Comparison of ENCODE assay signal across 26 cellular contexts in the genomic region with DNA sequence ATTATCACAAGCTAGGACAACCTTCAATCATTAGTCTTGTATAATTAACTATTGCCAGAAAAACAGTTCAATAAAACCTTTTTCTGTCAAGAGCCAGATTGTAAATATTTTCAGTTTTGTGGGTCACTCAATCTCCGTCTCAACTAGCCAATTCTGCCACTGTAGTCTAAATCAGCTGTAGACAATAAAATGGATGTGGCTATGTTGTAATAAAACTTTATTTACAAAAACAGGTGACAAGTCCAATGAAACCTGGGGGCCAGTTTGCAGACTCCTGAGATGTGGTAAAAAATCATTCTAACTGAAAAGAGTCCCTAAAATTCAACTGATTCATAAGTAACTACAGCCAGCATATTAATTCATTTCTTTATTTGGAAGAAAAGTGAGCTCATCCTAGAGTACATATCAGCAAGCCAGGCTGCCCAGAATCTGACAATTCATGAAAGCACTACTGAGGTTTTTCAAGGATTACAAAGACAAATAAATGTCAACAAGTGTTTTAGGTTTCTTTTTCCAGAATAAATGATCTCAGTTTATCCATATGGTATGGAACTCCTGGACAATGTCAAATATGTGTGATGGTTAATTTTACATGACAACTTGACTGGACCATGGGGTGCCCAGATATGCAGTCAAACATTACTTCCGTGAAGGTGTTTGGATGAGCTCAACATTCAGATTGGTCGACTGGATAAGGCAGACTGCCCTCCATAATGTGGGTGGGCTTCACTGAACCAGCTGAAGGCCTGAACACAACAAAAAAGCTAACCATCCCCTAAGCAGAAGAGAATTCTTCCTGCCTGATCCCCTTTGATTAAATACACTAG. TPM values are rescaled to one million over a fixed set of nuclear protein-coding genes. Genes with fewer than 3 reads are reported as not detected.
A peak's percentile ranks its signal among the peaks of the same experiment; 100 is the strongest.
DNase-seq lines count a peak whose midpoint lies in the region; ATAC-seq, FAIRE-seq and TF ChIP-seq lines count a peak whose summit lies in the region.
"Had no signal": no experiment of that assay in that cellular context is flagged by ENCODE, and none has a peak within 500 bp of the region (broad histone marks: within the 10 kb centered on the region; RNA-seq: fewer than 3 reads in every experiment).

No MANE protein-coding gene starts in this region.

- CTCF ChIA-PET in HEK293 (lab: Yijun Ruan, JAX) = interaction anchor here (0.6 to 1.5 kb wide), 6 partner anchors 43 to 661 kb away, joined by 3 read pairs; no protein-coding TSS in a partner anchor

- H2AFZ ChIP-seq in astrocyte (ENCODE audit: low read depth, low read length) = no peak overlapping the region
- H2AFZ ChIP-seq in osteoblast (ENCODE audit: low read length) = no peak overlapping the region

- H3K9me3 ChIP-seq in HEK293 (ENCODE audit: control insufficient read depth, insufficient read depth, low read depth, low read length) (no peaks in the 10 kb centered on the region), astrocyte (ENCODE audit: insufficient read depth, low read depth, low read length) (no peaks in the 10 kb centered on the region), osteoblast (ENCODE audit: low read depth, low read length) (no peaks in the 10 kb centered on the region), aorta (ENCODE audit: control insufficient read depth, low read length) (no peaks in the 10 kb centered on the region)
- H3K9me3 ChIP-seq: A549, BE2C, HAP-1 had no signal

- H4K20me1 ChIP-seq in astrocyte (ENCODE audit: insufficient read depth, low read length) (peaks cover 57% of the 10 kb centered on the region), osteoblast (ENCODE audit: insufficient read depth, low read length) (peaks cover 32% of the 10 kb centered on the region)

- peak overlapping the region; percentile 28 for H3K27ac Mint-ChIP-seq in activated naive CD8-positive, alpha-beta T cell
- H3K27ac Mint-ChIP-seq in activated naive CD8-positive, alpha-beta T cell treated with anti-CD3 and anti-CD28 coated beads, Interleukin-2, amount 50 U/mL, for 24 hours = no peak overlapping the region
- H3K27ac Mint-ChIP-seq in astrocyte (ENCODE audit: unreplicated experiment) = no peak overlapping the region
- H3K27ac Mint-ChIP-seq: CD14-positive monocyte; CD4-positive, alpha-beta T cell had no signal

- peaks cover 5% of the 10 kb centered on the region for H3K36me3 Mint-ChIP-seq in activated naive CD8-positive, alpha-beta T cell
- peaks cover 23% of the 10 kb centered on the region for H3K36me3 Mint-ChIP-seq in activated naive CD8-positive, alpha-beta T cell treated with anti-CD3 and anti-CD28 coated beads, Interleukin-2, amount 50 U/mL, for 24 hours (ENCODE audit: low read depth)
- peaks cover 2% of the 10 kb centered on the region for H3K36me3 Mint-ChIP-seq in astrocyte (ENCODE audit: low read depth, unreplicated experiment)

- no peaks in the 10 kb centered on the region for H3K27me3 ChIP-seq in astrocyte (ENCODE audit: insufficient read depth, low read length)
- H3K27me3 ChIP-seq in osteoblast (ENCODE audit: insufficient read depth, low read length) = no peaks in the 10 kb centered on the region
- H3K27me3 ChIP-seq in aorta (ENCODE audit: control insufficient read depth in 1 of 2, insufficient read depth in 2 of 2, low read length in 1 of 2) = no peaks in the 10 kb centered on the region
- H3K27me3 ChIP-seq: BE2C; BLaER1 treated with 17β-estradiol and CSF1 and Interleukin-3, amounts not matched to agents 10 nM and 100 nM had no signal

- H3K27me3 Mint-ChIP-seq in activated naive CD8-positive, alpha-beta T cell = no peaks in the 10 kb centered on the region
- H3K27me3 Mint-ChIP-seq in activated naive CD8-positive, alpha-beta T cell treated with anti-CD3 and anti-CD28 coated beads, Interleukin-2, amount 50 U/mL, for 24 hours = no peaks in the 10 kb centered on the region
- no peaks in the 10 kb centered on the region for H3K27me3 Mint-ChIP-seq in astrocyte (ENCODE audit: low read depth, unreplicated experiment)
- H3K27me3 Mint-ChIP-seq: CD4-positive, alpha-beta T cell; CD8-positive, alpha-beta memory T cell had no signal

- no peak for DNase-seq in activated naive CD8-positive, alpha-beta T cell treated with anti-CD3 and anti-CD28 coated beads, Interleukin-2, amount 50 U/mL, for 24 hours
- DNase-seq in astrocyte (ENCODE audit: low read depth) = peak; percentile 14
- peak; percentile 47 for DNase-seq in osteoblast (ENCODE audit: insufficient read length, low spot score, missing footprints)
- DNase-seq in aorta = no peak
- DNase-seq in RPMI8226 = no peak
- DNase-seq in effector CD8-positive, alpha-beta T cell (lab: John Stamatoyannopoulos, UW) = no peak
- DNase-seq: 8988T; ACHN; AML-193; BE2C; CD4-positive, alpha-beta T cell; CD8-positive, alpha-beta memory T cell; DMS 273 treated with DMSO at 0.1 percent for 48 hours; DMS79; EL; GDM1; GOT3 had no signal

- no peak overlapping the region for H3K9ac ChIP-seq in astrocyte (ENCODE audit: low read length)
- H3K9ac ChIP-seq: BLaER1 treated with 17β-estradiol and CSF1 and Interleukin-3, amounts not matched to agents 10 nM and 100 nM had no signal

- peaks cover 0 to 3% of the 10 kb centered on the region in 2 experiments; a peak in 2 of 3 replicates for H3K36me3 ChIP-seq in HEK293 (ENCODE audit: control insufficient read depth in 2 of 2, insufficient read depth in 1 of 2, low read length in 2 of 2)
- H3K36me3 ChIP-seq in astrocyte (ENCODE audit: insufficient read depth, low read length) = no peaks in the 10 kb centered on the region
- no peaks in the 10 kb centered on the region for H3K36me3 ChIP-seq in osteoblast (ENCODE audit: insufficient read depth, low read length)
- H3K36me3 ChIP-seq in aorta (ENCODE audit: control insufficient read depth in 1 of 2, insufficient read depth in 2 of 2, low read length in 1 of 2) = no peaks in the 10 kb centered on the region
- H3K36me3 ChIP-seq: BE2C, HAP-1 had no signal

- H3K4me2 ChIP-seq in astrocyte (ENCODE audit: low read length) = no peak overlapping the region
- no peak overlapping the region for H3K4me2 ChIP-seq in osteoblast (ENCODE audit: insufficient read depth, low read length)
- H3K4me2 ChIP-seq: A549; BLaER1 treated with 17β-estradiol and CSF1 and Interleukin-3, amounts not matched to agents 10 nM and 100 nM had no signal

- H3K79me2 ChIP-seq in astrocyte (ENCODE audit: insufficient read depth, low read length) (peaks cover 95% of the 10 kb centered on the region), osteoblast (ENCODE audit: insufficient read depth, low read length) (peaks cover 84% of the 10 kb centered on the region)

- no peaks in the 10 kb centered on the region for H3K9me3 Mint-ChIP-seq in activated naive CD8-positive, alpha-beta T cell (ENCODE audit: low read depth)
- H3K9me3 Mint-ChIP-seq in activated naive CD8-positive, alpha-beta T cell treated with anti-CD3 and anti-CD28 coated beads, Interleukin-2, amount 50 U/mL, for 24 hours = no peaks in the 10 kb centered on the region
- no peaks in the 10 kb centered on the region for H3K9me3 Mint-ChIP-seq in astrocyte (ENCODE audit: unreplicated experiment)
- H3K9me3 Mint-ChIP-seq: CD4-positive, alpha-beta T cell; CD8-positive, alpha-beta memory T cell had no signal

- no peak overlapping the region for H3K4me3 Mint-ChIP-seq in activated naive CD8-positive, alpha-beta T cell
- no peak overlapping the region for H3K4me3 Mint-ChIP-seq in activated naive CD8-positive, alpha-beta T cell treated with anti-CD3 and anti-CD28 coated beads, Interleukin-2, amount 50 U/mL, for 24 hours
- no peak overlapping the region for H3K4me3 Mint-ChIP-seq in astrocyte (ENCODE audit: unreplicated experiment)
- H3K4me3 Mint-ChIP-seq: CD14-positive monocyte; CD4-positive, alpha-beta T cell had no signal

- H3K27ac ChIP-seq in HEK293 (ENCODE audit: extremely low read depth, low read depth, low read length) (no peak overlapping the region), astrocyte (ENCODE audit: low read depth, low read length) (no peak overlapping the region), osteoblast (ENCODE audit: low read depth, low read length) (no peak overlapping the region), aorta (ENCODE audit: low read depth in 1 of 2, low read length in 2 of 2) (no peak overlapping the region)
- H3K27ac ChIP-seq: A549; BLaER1 treated with 17β-estradiol and CSF1 and Interleukin-3, amounts not matched to agents 10 nM and 100 nM had no signal

- intact Hi-C loops in aorta (cut with DNase I) = no loop called here

- WGBS in aorta, 2 donors = 95 to 98% methylated on average over 3 of the region's 3 CpGs

- H3K4me3 ChIP-seq in HEK293 (ENCODE audit: low read depth, low read length) (no peak overlapping the region), astrocyte (ENCODE audit: insufficient read depth, low read depth, low read length) (no peak overlapping the region), osteoblast (ENCODE audit: insufficient read depth, low read length) (no peak overlapping the region), aorta (ENCODE audit: low read length in 2 of 2) (no peak overlapping the region)
- H3K4me3 ChIP-seq: A549; BLaER1 treated with 17β-estradiol and CSF1 and Interleukin-3, amounts not matched to agents 10 nM and 100 nM; HAP-1 had no signal

- peak; percentile 56 for FAIRE-seq in astrocyte (lab: Jason Lieb, UNC)
- FAIRE-seq: A549, GM12891, GM18507, H54 had no signal

- TF ChIP-seq CTCF in HEK293 (tag by site-specific recombination; IDR thresholded peaks at IDR 0.05) (no peak), astrocyte (IDR thresholded peaks at IDR 0.05; ENCODE audit: insufficient read depth, low read depth, low read length) (no peak), osteoblast (IDR thresholded peaks at IDR 0.05; ENCODE audit: extremely low read depth, low read depth, low read length) (no peak)

- POLR2A ChIA-PET in HEK293 (lab: Yijun Ruan, JAX) = interaction anchor here (0.6 kb wide), 1 partner anchor 135 kb away, joined by 4 read pairs; no protein-coding TSS in a partner anchor

- H3K4me1 ChIP-seq in HEK293 (ENCODE audit: control insufficient read depth, insufficient read depth, low read length) = no peaks in the 10 kb centered on the region
- H3K4me1 ChIP-seq in astrocyte (ENCODE audit: insufficient read depth, low read length) = no peaks in the 10 kb centered on the region
- no peaks in the 10 kb centered on the region for H3K4me1 ChIP-seq in osteoblast (ENCODE audit: insufficient read depth, low read length)
- H3K4me1 ChIP-seq in aorta (ENCODE audit: control insufficient read depth in 1 of 2, insufficient read depth in 2 of 2, low read length in 2 of 2) = no peaks in the 10 kb centered on the region
- H3K4me1 ChIP-seq: A549 had no signal

- ATAC-seq in activated naive CD8-positive, alpha-beta T cell treated with anti-CD3 and anti-CD28 coated beads, Interleukin-2, amount 50 U/mL, for 24 hours = no peak
- ATAC-seq in aorta (ENCODE audit: low FRiP score) = no peak
- ATAC-seq: A549 had no signal

- H3K4me1 Mint-ChIP-seq in activated naive CD8-positive, alpha-beta T cell (ENCODE audit: low read depth) = peaks cover 81% of the 10 kb centered on the region
- H3K4me1 Mint-ChIP-seq in activated naive CD8-positive, alpha-beta T cell treated with anti-CD3 and anti-CD28 coated beads, Interleukin-2, amount 50 U/mL, for 24 hours = peaks cover 82% of the 10 kb centered on the region
- peaks cover 5% of the 10 kb centered on the region for H3K4me1 Mint-ChIP-seq in astrocyte (ENCODE audit: low read depth, unreplicated experiment)

TF ChIP-seq in HEK293, 187 proteins besides CTCF, POLR2A, EP300 and RAD21 (continues in another document):
- TF ChIP-seq OVOL3 (tag by site-specific recombination; IDR thresholded peaks at IDR 0.05) = no peak
- TF ChIP-seq ZFP3 (tag by site-specific recombination; IDR thresholded peaks at IDR 0.05; ENCODE audit: low read depth) = no peak

RNA-seq across cellular contexts. Expression of gene CEP85L, which starts 15.3 kb away (rescaled TPM):
- 16.3 and 19.3 TPM in 2 replicates for total RNA-seq in astrocyte
- 15.2 and 15.3 TPM in 2 replicates for total RNA-seq in osteoblast
- total RNA-seq in aorta = 10 to 100 TPM; 17.2 to 21.3 TPM
- polyA plus RNA-seq in aorta = 1 to 10 TPM; 1.1 to 1.7 TPM

Comparison
In these comparisons a context has a peak if more than half of its experiments do, and no peak if none do; other contexts are left out.
1. DNase-seq: peak in astrocyte (single experiment) and osteoblast (single experiment); none in activated naive CD8-positive, alpha-beta T cell treated with anti-CD3 and anti-CD28 coated beads, Interleukin-2, amount 50 U/mL, for 24 hours (single experiment), aorta (0 of 2), RPMI8226 (single experiment) and effector CD8-positive, alpha-beta T cell (single experiment).